In genomic region chr11:504053-504993, GRCh38 we compare ENCODE assay signal across 1 cellular context.
TF ChIP-seq lines count a peak whose summit lies in the region.

No MANE protein-coding gene starts in this region.

TF ChIP-seq in liver, 16 proteins besides CTCF, POLR2A, EP300 and RAD21 (continued from another document):
- TF ChIP-seq ZBTB33 (IDR thresholded peaks at IDR 0.05) = no peak
- TF ChIP-seq, protein P1, sequence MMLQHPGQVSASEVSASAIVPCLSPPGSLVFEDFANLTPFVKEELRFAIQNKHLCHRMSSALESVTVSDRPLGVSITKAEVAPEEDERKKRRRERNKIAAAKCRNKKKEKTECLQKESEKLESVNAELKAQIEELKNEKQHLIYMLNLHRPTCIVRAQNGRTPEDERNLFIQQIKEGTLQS (IDR thresholded peaks at IDR 0.05) = no peak
- no peak for TF ChIP-seq YY1 (IDR thresholded peaks at IDR 0.05)
- no peak for TF ChIP-seq NR2F2 (IDR thresholded peaks at IDR 0.05)
- no peak for TF ChIP-seq EGR1 (IDR thresholded peaks at IDR 0.05; ENCODE audit: low read depth in 2 of 2)
- TF ChIP-seq, protein P2, sequence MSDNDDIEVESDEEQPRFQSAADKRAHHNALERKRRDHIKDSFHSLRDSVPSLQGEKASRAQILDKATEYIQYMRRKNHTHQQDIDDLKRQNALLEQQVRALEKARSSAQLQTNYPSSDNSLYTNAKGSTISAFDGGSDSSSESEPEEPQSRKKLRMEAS (IDR thresholded peaks at IDR 0.05) = no peak
